Comparison of ENCODE assay signal across 8 cellular contexts in genomic region chr3:171305823-171306222, GRCh38.
A peak's percentile ranks its signal among the peaks of the same experiment; 100 is the strongest.
DNase-seq lines count a peak whose midpoint lies in the region; ATAC-seq and TF ChIP-seq lines count a peak whose summit lies in the region.
"Not testable (repeated sequence)": the region's sequence is repeated elsewhere in the genome, so short reads cannot be mapped to it uniquely, and the experiment has no call there.

No MANE protein-coding gene starts in this region.

- not testable (repeated sequence) for H3K27me3 ChIP-seq in GM23248 (replicated peaks; ENCODE audit: insufficient read depth); brain microvascular endothelial cell (replicated peaks); fibroblast of lung (ENCODE audit: control insufficient read depth, insufficient read depth, low read length); right atrium auricular region; rectal smooth muscle tissue (ENCODE audit: control insufficient read depth, insufficient read depth, low read length); stomach smooth muscle (ENCODE audit: control insufficient read depth in 1 of 2, insufficient read depth in 2 of 2, low read length in 2 of 2)

- H3K9me3 ChIP-seq in GM23248 (ENCODE audit: low read depth); fibroblast of lung (ENCODE audit: control insufficient read depth, insufficient read depth, low read depth, low read length); right atrium auricular region; stomach smooth muscle (ENCODE audit: control insufficient read depth in 2 of 2, low read length in 2 of 2): not testable (repeated sequence)

- H3K4me1 Mint-ChIP-seq in T-helper 2 cell treated with Interferon-gamma antibody and Interleukin-4, amounts not matched to agents 5 μg/mL and 100 μg/mL, for 36 hours (ENCODE audit: low read depth): peaks cover 20% of the 10 kb centered on the region
- peaks cover 58 to 76% of the 10 kb centered on the region in 2 donors for H3K4me1 Mint-ChIP-seq in natural killer cell treated with Interleukin-12 subunit alpha and Interleukin-12 subunit beta and Interleukin-15 and Interleukin-18, amount 100 ng/mL, for 72 hours (ENCODE audit: low read depth in 2 of 2)

- H3K36me3 Mint-ChIP-seq in T-helper 2 cell treated with Interferon-gamma antibody and Interleukin-4, amounts not matched to agents 5 μg/mL and 100 μg/mL, for 36 hours (ENCODE audit: low read depth): peaks cover 29% of the 10 kb centered on the region
- H3K36me3 Mint-ChIP-seq in natural killer cell treated with Interleukin-12 subunit alpha and Interleukin-12 subunit beta and Interleukin-15 and Interleukin-18, amount 100 ng/mL, for 72 hours: peaks cover 20% of the 10 kb centered on the region

- peak overlapping the region; percentile 84; the same call in 1 of the 2 replicates for H3K27ac ChIP-seq in GM23248
- peak overlapping the region; percentile 89 for H3K27ac ChIP-seq in brain microvascular endothelial cell
- H3K27ac ChIP-seq in fibroblast of lung (ENCODE audit: insufficient read depth, low read length): peak overlapping the region; percentile 37
- peak overlapping the region; percentile 69 to 80 for H3K27ac ChIP-seq in right atrium auricular region
- H3K27ac ChIP-seq in rectal smooth muscle tissue (ENCODE audit: low read depth, low read length): peak overlapping the region; percentile 51
- H3K27ac ChIP-seq in stomach smooth muscle (ENCODE audit: low read length): peak overlapping the region; percentile 63

- H3K9ac ChIP-seq in GM23248 (peak overlapping the region; percentile 74; the same call in 1 of the 2 replicates), stomach smooth muscle (ENCODE audit: low read length in 2 of 2) (peak overlapping the region in 1 of 2 donors; percentile 55)
- not testable (repeated sequence) for H3K9ac ChIP-seq in fibroblast of lung (ENCODE audit: insufficient read depth, low read length); rectal smooth muscle tissue (ENCODE audit: low read length)

- not testable (repeated sequence) for TF ChIP-seq CTCF in brain microvascular endothelial cell (IDR thresholded peaks at IDR 0.05; ENCODE audit: low read depth, low read length, missing control alignments); fibroblast of lung (conservative IDR thresholded peaks at IDR 0.05 in 1 of 2, IDR thresholded peaks at IDR 0.05 in 1 of 2; ENCODE audit: low read depth in 1 of 2, low read length in 2 of 2); right atrium auricular region (IDR thresholded peaks at IDR 0.05)

- ATAC-seq in natural killer cell treated with Interleukin-12 subunit alpha and Interleukin-12 subunit beta and Interleukin-15 and Interleukin-18, amount 100 ng/mL, for 72 hours: not testable (repeated sequence)

- H3F3A ChIP-seq in GM23248 (ENCODE audit: insufficient read depth): peaks cover 21% of the 10 kb centered on the region

- H3K9me2 ChIP-seq in GM23248 (ENCODE audit: insufficient read depth): not testable (repeated sequence)

- H3K27me3 Mint-ChIP-seq in T-helper 2 cell treated with Interferon-gamma antibody and Interleukin-4, amounts not matched to agents 5 μg/mL and 100 μg/mL, for 36 hours (ENCODE audit: low read depth); natural killer cell treated with Interleukin-12 subunit alpha and Interleukin-12 subunit beta and Interleukin-15 and Interleukin-18, amount 100 ng/mL, for 72 hours: not testable (repeated sequence)

- DNase-seq in GM23248; T-helper 2 cell treated with Interferon-gamma antibody and Interleukin-4, amounts not matched to agents 5 μg/mL and 100 μg/mL, for 36 hours (ENCODE audit: low spot score); brain microvascular endothelial cell; fibroblast of lung (ENCODE audit: low read depth in 2 of 2); right atrium auricular region (ENCODE audit: low spot score); natural killer cell treated with Interleukin-12 subunit alpha and Interleukin-12 subunit beta and Interleukin-15 and Interleukin-18, amount 100 ng/mL, for 72 hours (ENCODE audit: low spot score): not testable (repeated sequence)

- H3K4me3 ChIP-seq in GM23248; brain microvascular endothelial cell (ENCODE audit: low read depth, low read length); fibroblast of lung (replicated peaks in 1 of 4; ENCODE audit: control extremely low read depth in 1 of 4, insufficient read depth in 1 of 4, low read depth in 3 of 4, low read length in 4 of 4); right atrium auricular region; rectal smooth muscle tissue (ENCODE audit: low read length); stomach smooth muscle (ENCODE audit: low read length in 2 of 2): not testable (repeated sequence)

- H3K27ac Mint-ChIP-seq in T-helper 2 cell treated with Interferon-gamma antibody and Interleukin-4, amounts not matched to agents 5 μg/mL and 100 μg/mL, for 36 hours: peak overlapping the region; percentile 41
- H3K27ac Mint-ChIP-seq in natural killer cell treated with Interleukin-12 subunit alpha and Interleukin-12 subunit beta and Interleukin-15 and Interleukin-18, amount 100 ng/mL, for 72 hours: peak overlapping the region in 1 of 2 donors; percentile 67

- not testable (repeated sequence) for H3K79me2 ChIP-seq in GM23248 (ENCODE audit: insufficient read depth)
- H3K79me2 ChIP-seq in fibroblast of lung (ENCODE audit: control insufficient read depth, insufficient read depth, low read length): peaks cover 11% of the 10 kb centered on the region

- not testable (repeated sequence) for H2AFZ ChIP-seq in GM23248; fibroblast of lung (ENCODE audit: low read length)

- H3K9me3 Mint-ChIP-seq in T-helper 2 cell treated with Interferon-gamma antibody and Interleukin-4, amounts not matched to agents 5 μg/mL and 100 μg/mL, for 36 hours: peaks cover 20% of the 10 kb centered on the region
- not testable (repeated sequence) for H3K9me3 Mint-ChIP-seq in natural killer cell treated with Interleukin-12 subunit alpha and Interleukin-12 subunit beta and Interleukin-15 and Interleukin-18, amount 100 ng/mL, for 72 hours

- H4K20me1 ChIP-seq in GM23248 (ENCODE audit: insufficient read depth); fibroblast of lung (ENCODE audit: control insufficient read depth, extremely low read depth, insufficient read depth, low read length): not testable (repeated sequence)

- H3K36me3 ChIP-seq in GM23248 (ENCODE audit: low read depth); brain microvascular endothelial cell (replicated peaks); fibroblast of lung (ENCODE audit: control insufficient read depth, insufficient read depth, low read length); right atrium auricular region; rectal smooth muscle tissue (ENCODE audit: control insufficient read depth, insufficient read depth, low read length); stomach smooth muscle (ENCODE audit: control insufficient read depth in 2 of 2, insufficient read depth in 2 of 2, low read length in 2 of 2): not testable (repeated sequence)

- WGBS in GM23248 (ENCODE audit: low coverage in 1 of 2, low lambda C conversion rate in 2 of 2, missing lambda C conversion rate in 2 of 2), 2 experiments: 99% methylated on average over 3 of the region's 3 CpGs

- H3K4me3 Mint-ChIP-seq in T-helper 2 cell treated with Interferon-gamma antibody and Interleukin-4, amounts not matched to agents 5 μg/mL and 100 μg/mL, for 36 hours: not testable (repeated sequence)
- H3K4me3 Mint-ChIP-seq in natural killer cell treated with Interleukin-12 subunit alpha and Interleukin-12 subunit beta and Interleukin-15 and Interleukin-18, amount 100 ng/mL, for 72 hours: peak overlapping the region; percentile 49

- H3K4me1 ChIP-seq in GM23248 (ENCODE audit: insufficient read depth): peaks cover 22% of the 10 kb centered on the region
- H3K4me1 ChIP-seq in fibroblast of lung (ENCODE audit: control insufficient read depth, extremely low read depth, insufficient read depth, low read length); right atrium auricular region; rectal smooth muscle tissue (ENCODE audit: control insufficient read depth, insufficient read depth, low read length); stomach smooth muscle (ENCODE audit: control insufficient read depth, insufficient read depth, low read length): not testable (repeated sequence)

- not testable (repeated sequence) for H3K4me2 ChIP-seq in GM23248 (ENCODE audit: unreplicated experiment); fibroblast of lung (ENCODE audit: extremely low read depth, insufficient read depth, low read length)

- in situ Hi-C loops in GM23248 (cut with MboI); brain microvascular endothelial cell (cut with HindIII; ENCODE audit: low pct_ligation_motif_present, low sequenced_read_pairs): not testable (repeated sequence)

Comparison
In these comparisons a context has a peak if more than half of its experiments do, and no peak if none do; other contexts are left out.
1. H3K27ac ChIP-seq: peak in every context shown above with its lines; median percentile 89 in brain microvascular endothelial cell; 84 in GM23248; 74 in right atrium auricular region; 63 in stomach smooth muscle; 51 in rectal smooth muscle tissue; 37 in fibroblast of lung.